Comparison of ENCODE assay signal across 8 cellular contexts in genomic region chr3:160226026-160226739, GRCh38. TPM values are rescaled to one million over a fixed set of nuclear protein-coding genes. Genes with fewer than 3 reads are reported as not detected.
DNase-seq lines count a peak whose midpoint lies in the region; ATAC-seq and TF ChIP-seq lines count a peak whose summit lies in the region.

No MANE protein-coding gene starts in this region.

- no peaks in the 10 kb centered on the region for H4K20me1 ChIP-seq in neural cell (ENCODE audit: insufficient read depth)

- intact Hi-C loops in CD14-positive monocyte (cut with micrococcal nuclease): loop anchor here in 1 of 2 donors (10.0 kb wide), 1 partner anchor 189 kb away; no protein-coding TSS in a partner anchor

- H3K27ac Mint-ChIP-seq in CD14-positive monocyte: no peak overlapping the region

- peaks cover 74% of the 10 kb centered on the region for H3K27me3 ChIP-seq in neural cell (ENCODE audit: insufficient read depth, low read depth, low read length)

- DNase-seq in CD14-positive monocyte (ENCODE audit: low spot score): no peak
- no peak for DNase-seq in epithelial cell of proximal tubule (ENCODE audit: low read depth)
- no peak for DNase-seq in SHP77 treated with DMSO at 0.1 percent for 48 hours (lab: John Stamatoyannopoulos, UW)
- no peak for DNase-seq in NCI-H187 treated with DMSO at 0.1 percent for 48 hours (lab: John Stamatoyannopoulos, UW)

- H3K4me1 Mint-ChIP-seq in CD14-positive monocyte: peaks cover 25% of the 10 kb centered on the region

- H3K36me3 Mint-ChIP-seq in CD14-positive monocyte: peaks cover 9 to 12% of the 10 kb centered on the region in 2 donors

- H3K27ac ChIP-seq in neural cell (ENCODE audit: low read length): no peak overlapping the region

- H2AFZ ChIP-seq in neural cell (ENCODE audit: low read depth, low read length): no peak overlapping the region

- TF ChIP-seq RAD21 in neural cell (conservative IDR thresholded peaks at IDR 0.05): no peak

- H3K4me3 Mint-ChIP-seq in CD14-positive monocyte: peak overlapping the region; percentile 84 to 96

- no peak for TF ChIP-seq EP300 in neural cell (conservative IDR thresholded peaks at IDR 0.05; ENCODE audit: poor library complexity, severe bottlenecking)

- no peak overlapping the region for H3K4me2 ChIP-seq in neural cell (ENCODE audit: low read length)

- peak; percentile 11 for ATAC-seq in GM18868 (IDR thresholded peaks at IDR 0.05; ENCODE audit: unreplicated experiment)
- peak; percentile 28 for ATAC-seq in HG03159 (IDR thresholded peaks at IDR 0.05; ENCODE audit: unreplicated experiment)
- peak; percentile 51 for ATAC-seq in SK-N-SH treated with all-trans-retinoic acid at 6 μM for 48 hours

- no peaks in the 10 kb centered on the region for H3K79me2 ChIP-seq in neural cell (replicated peaks; ENCODE audit: insufficient read depth, low read length)

- TF ChIP-seq CTCF in CD14-positive monocyte (IDR thresholded peaks at IDR 0.05) (no peak), epithelial cell of proximal tubule (conservative IDR thresholded peaks at IDR 0.05; ENCODE audit: low read depth, low read length) (no peak), neural cell (IDR thresholded peaks at IDR 0.05; ENCODE audit: poor library complexity, severe bottlenecking) (no peak)

- peaks cover 32 to 46% (median 34%) of the 10 kb centered on the region in 3 donors for H3K27me3 Mint-ChIP-seq in CD14-positive monocyte (ENCODE audit: low read depth in 3 of 3)

- peaks cover 0 to 15% (median 12%) of the 10 kb centered on the region in 7 donors for H3K9me3 Mint-ChIP-seq in CD14-positive monocyte

- H3K36me3 ChIP-seq in neural cell (ENCODE audit: insufficient read depth, low read length): no peaks in the 10 kb centered on the region

- H3K9me2 ChIP-seq in neural cell (ENCODE audit: insufficient read depth, low read length): no peaks in the 10 kb centered on the region

- H3K9me3 ChIP-seq in neural cell (ENCODE audit: low read length): no peaks in the 10 kb centered on the region

- H3F3A ChIP-seq in neural cell (ENCODE audit: insufficient read depth, low read length, poor library complexity, severe bottlenecking): peaks cover 6% of the 10 kb centered on the region

- peak overlapping the region; percentile 51 for H3K4me3 ChIP-seq in epithelial cell of proximal tubule (ENCODE audit: low read depth, low read length)
- H3K4me3 ChIP-seq in neural cell (ENCODE audit: low read length): peak overlapping the region; percentile 75

- H3K9ac ChIP-seq in neural cell (ENCODE audit: low read length): peak overlapping the region; percentile 57

TF ChIP-seq in SK-N-SH treated with all-trans-retinoic acid at 6 μM for 48 hours, 23 proteins besides CTCF, POLR2A, EP300 and RAD21:
- TF ChIP-seq SNAI2 (CRISPR knock-in tag; IDR thresholded peaks at IDR 0.05) (no peak), ISL1 (CRISPR knock-in tag; IDR thresholded peaks at IDR 0.05) (no peak), ARNTL (CRISPR knock-in tag; IDR thresholded peaks at IDR 0.05; ENCODE audit: borderline replicate concordance, low read depth) (no peak), ZNF565 (CRISPR knock-in tag; conservative IDR thresholded peaks at IDR 0.05; ENCODE audit: low read depth) (no peak), TOX (CRISPR knock-in tag; IDR thresholded peaks at IDR 0.05; ENCODE audit: borderline replicate concordance) (no peak), PPARA (CRISPR knock-in tag; IDR thresholded peaks at IDR 0.05; ENCODE audit: borderline replicate concordance) (no peak), ESRRG (CRISPR knock-in tag; IDR thresholded peaks at IDR 0.05) (no peak), ZFP3 (CRISPR knock-in tag; IDR thresholded peaks at IDR 0.05) (no peak)

TF ChIP-seq in neural cell, 6 proteins besides CTCF, POLR2A, EP300 and RAD21:
- TF ChIP-seq REST (IDR thresholded peaks at IDR 0.05; ENCODE audit: borderline replicate concordance) (peak; percentile 15), MXI1 (conservative IDR thresholded peaks at IDR 0.05; ENCODE audit: poor library complexity, severe bottlenecking) (peak; percentile 31), TAF1 (IDR thresholded peaks at IDR 0.05; ENCODE audit: low read depth) (no peak)

RNA-seq across cellular contexts. Expression of gene C3orf80, which starts 1.0 kb away (rescaled TPM):
- not detected for polyA plus RNA-seq in CD14-positive monocyte
- total RNA-seq in epithelial cell of proximal tubule: not detected in 2 replicates
- 0.57 and 0.68 TPM in 2 replicates for polyA plus RNA-seq in neural cell
- 1.3 and 1.7 TPM in 2 replicates for polyA minus RNA-seq in neural cell
